ENCODE assay signal across 8 cellular contexts in the genomic region with DNA sequence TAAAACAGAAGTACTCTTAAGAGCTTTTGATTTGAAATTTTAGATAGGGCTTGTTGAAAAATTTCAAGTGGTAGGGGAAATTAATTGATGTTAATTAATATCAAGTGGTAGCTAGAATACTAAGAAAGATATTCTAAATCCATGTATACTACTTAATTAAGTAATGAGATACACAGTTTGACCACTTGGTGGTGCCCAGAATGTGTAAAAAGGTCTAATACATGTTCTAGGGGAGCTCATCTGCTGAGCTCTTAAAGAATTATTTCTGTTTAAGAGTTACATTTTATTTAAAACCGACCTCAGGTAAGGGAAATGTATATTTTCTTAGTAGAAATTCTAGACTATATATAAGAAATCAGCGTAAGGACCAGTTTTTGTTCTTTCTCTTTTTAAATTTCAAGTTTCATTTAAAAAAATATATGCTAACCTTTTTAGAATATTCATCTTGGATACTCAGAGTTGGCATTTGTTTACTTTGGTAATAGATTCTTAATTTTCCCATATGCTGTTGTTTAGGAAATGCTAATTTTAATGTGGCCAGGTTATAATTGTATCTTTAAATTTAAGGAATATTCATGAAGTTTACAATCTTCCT.
DNase-seq lines count a peak whose midpoint lies in the region; ATAC-seq, FAIRE-seq and TF ChIP-seq lines count a peak whose summit lies in the region.

No MANE protein-coding gene starts in this region.

- no peak overlapping the region for H3K4me3 ChIP-seq in A549
- no peak overlapping the region for H3K4me3 ChIP-seq in HCT116 (replicated peaks in 1 of 2; ENCODE audit: low read depth in 1 of 2, low read length in 2 of 2)
- H3K4me3 ChIP-seq in body of pancreas, result no peak overlapping the region
- no peak overlapping the region for H3K4me3 ChIP-seq in HepG2 (replicated peaks in 1 of 3; ENCODE audit: insufficient read depth in 1 of 3, low read depth in 2 of 3, low read length in 3 of 3)

- no peaks in the 10 kb centered on the region for H3K9me2 ChIP-seq in HCT116 (ENCODE audit: insufficient read depth)

- CTCF ChIA-PET in A549 (lab: Yijun Ruan, JAX) (interaction anchor here (0.6 to 2.6 kb wide), 18 partner anchors 14 to 245 kb away, joined by 3 to 18 read pairs (median 4); partner anchors contain the start of gene LIX1), HCT116 (lab: Charles Lee) (interaction anchor here (0.6 to 2.2 kb wide), 25 partner anchors 9 to 383 kb away, joined by 3 to 35 read pairs (median 4); partner anchors contain the start of genes LIX1 and LNPEP), HepG2 (lab: Yijun Ruan, JAX; ENCODE audit: low intra/inter-chr PET ratio, low total read pairs) (interaction anchor here (1.9 kb wide), 1 partner anchor 165 kb away, joined by 24 read pairs; no protein-coding TSS in a partner anchor)

- peak; percentile 8 to 64 for DNase-seq in A549 (ENCODE audit: low read depth in 1 of 2, low spot score in 1 of 2)
- DNase-seq in D721Med (ENCODE audit: insufficient read length, low spot score), result no peak
- peak; percentile 32 for DNase-seq in HCT116 (ENCODE audit: low read depth, low spot score)
- DNase-seq in NCI-H226, result peak; percentile 10
- DNase-seq in body of pancreas, result peak in 2 of 4 donors; percentile 13 to 20
- DNase-seq in HepG2 (ENCODE audit: low spot score), result peak; percentile 41
- no peak for DNase-seq in NCI-H524 treated with DMSO at 0.1 percent for 48 hours (lab: John Stamatoyannopoulos, UW)

- TF ChIP-seq RAD21 in A549 (conservative IDR thresholded peaks at IDR 0.05 in 1 of 2, IDR thresholded peaks at IDR 0.05 in 1 of 2) (peak; percentile 50 to 56), HCT116 (IDR thresholded peaks at IDR 0.05; ENCODE audit: low read depth) (peak; percentile 49), HepG2 (CRISPR knock-in tag; IDR thresholded peaks at IDR 0.05) (no peak)

- H3K27me3 ChIP-seq in HCT116 (ENCODE audit: insufficient read depth, low read length) (no peaks in the 10 kb centered on the region), body of pancreas (no peaks in the 10 kb centered on the region), HepG2 (ENCODE audit: control insufficient read depth in 1 of 2, insufficient read depth in 2 of 2, low read length in 2 of 2) (no peaks in the 10 kb centered on the region)

- peak; percentile 70 to 87; a peak in 4 of 6 replicates for ATAC-seq in A549
- peak; percentile 82 for ATAC-seq in HCT116
- ATAC-seq in body of pancreas, result no peak
- peak; percentile 77 for ATAC-seq in HepG2
- no peak for ATAC-seq in HG03432 (IDR thresholded peaks at IDR 0.05; ENCODE audit: unreplicated experiment)

- H4K20me1 ChIP-seq in HCT116 (ENCODE audit: insufficient read depth) (no peaks in the 10 kb centered on the region), HepG2 (ENCODE audit: insufficient read depth, low read length) (no peaks in the 10 kb centered on the region)

- TF ChIP-seq EP300 in A549 (IDR thresholded peaks at IDR 0.05) (no peak), HepG2 (IDR thresholded peaks at IDR 0.05; ENCODE audit: low read depth in 2 of 2, low read length in 2 of 2) (no peak), HepG2 (CRISPR knock-in tag; IDR thresholded peaks at IDR 0.05; ENCODE audit: borderline replicate concordance) (no peak)

- no peaks in the 10 kb centered on the region for H3K9me3 ChIP-seq in A549
- H3K9me3 ChIP-seq in HCT116 (ENCODE audit: control insufficient read depth in 1 of 2, insufficient read depth in 1 of 2, low read depth in 1 of 2, low read length in 2 of 2), result no peaks in the 10 kb centered on the region
- no peaks in the 10 kb centered on the region for H3K9me3 ChIP-seq in body of pancreas
- no peaks in the 10 kb centered on the region for H3K9me3 ChIP-seq in HepG2 (ENCODE audit: low read length)

- no peak overlapping the region for H2AFZ ChIP-seq in HCT116 (ENCODE audit: low read depth, low read length, poor library complexity, severe bottlenecking)
- no peak overlapping the region for H2AFZ ChIP-seq in HepG2 (ENCODE audit: low read length)

- BruUV-seq in HCT116 (replicated peaks; lab: Mats Ljungman, UMichigan), result no TSS peak
- no TSS peak for BruUV-seq in HepG2 (replicated peaks; lab: Mats Ljungman, UMichigan)

- POLR2A ChIA-PET in A549 (lab: Yijun Ruan, JAX) (interaction anchor here (1.0 to 1.1 kb wide), 2 partner anchors 61 to 145 kb away, joined by 3 to 4 read pairs; partner anchors contain the start of genes LIX1 and LNPEP), HCT116 (lab: Charles Lee) (interaction anchor here (0.9 kb wide), 1 partner anchor 9 kb away, joined by 3 read pairs; no protein-coding TSS in a partner anchor), HepG2 (lab: Yijun Ruan, JAX) (no interaction called here)

- H3K4me2 ChIP-seq in A549 (no peak overlapping the region), HCT116 (ENCODE audit: low read length) (no peak overlapping the region), HepG2 (ENCODE audit: low read depth, low read length) (no peak overlapping the region)

- H3K36me3 ChIP-seq in HCT116 (ENCODE audit: control insufficient read depth in 1 of 2, insufficient read depth in 2 of 2, low read length in 2 of 2) (no peaks in the 10 kb centered on the region; a peak in 1 of 4 replicates), body of pancreas (replicated peaks in 1 of 2; ENCODE audit: insufficient read depth in 1 of 2, low read depth in 2 of 2) (peaks cover 0 to 2% of the 10 kb centered on the region in 2 donors), HepG2 (replicated peaks in 1 of 2; ENCODE audit: control insufficient read depth in 1 of 2, insufficient read depth in 2 of 2, low read length in 2 of 2) (peaks cover 2 to 18% of the 10 kb centered on the region in 2 experiments; a peak in 4 of 5 replicates)

- H3K4me1 ChIP-seq in A549 (no peaks in the 10 kb centered on the region), HCT116 (ENCODE audit: control insufficient read depth in 1 of 2, insufficient read depth in 2 of 2, low read length in 2 of 2) (no peaks in the 10 kb centered on the region), body of pancreas (no peaks in the 10 kb centered on the region), HepG2 (ENCODE audit: insufficient read depth, low read length) (peaks cover 10% of the 10 kb centered on the region)

- WGBS in A549 (ENCODE audit: missing lambda C conversion rate), result 48% methylated on average over 2 of the region's 2 CpGs
- WGBS in body of pancreas, 2 donors, result 58 to 61% methylated on average over 2 of the region's 2 CpGs
- 48% methylated on average over 2 of the region's 2 CpGs for WGBS in HepG2 (ENCODE audit: low lambda C conversion rate)

- H3K79me2 ChIP-seq in HCT116 (ENCODE audit: insufficient read depth, low read length) (no peaks in the 10 kb centered on the region), HepG2 (ENCODE audit: insufficient read depth, low read length) (no peaks in the 10 kb centered on the region)

- TF ChIP-seq POLR2A in A549 (IDR thresholded peaks at IDR 0.05; ENCODE audit: low read length), result no peak
- no peak for TF ChIP-seq POLR2A in HCT116 (IDR thresholded peaks at IDR 0.05; ENCODE audit: borderline replicate concordance, extremely low read depth, insufficient read depth, insufficient read length)
- no peak for TF ChIP-seq POLR2A in body of pancreas (IDR thresholded peaks at IDR 0.05)
- no peak for TF ChIP-seq POLR2A in HepG2 (IDR thresholded peaks at IDR 0.05; ENCODE audit: insufficient read depth in 1 of 2, low read depth in 2 of 2, low read length in 2 of 2)

- in situ Hi-C loops in HepG2 (cut with HindIII; ENCODE audit: extremely low pct_ligation_motif_present, low pct_unique_long_range_greater_than_20kb), result no loop called here

- FAIRE-seq in A549 (lab: Jason Lieb, UNC) (no peak), D721Med (lab: Jason Lieb, UNC) (no peak), HepG2 (lab: Jason Lieb, UNC) (no peak)

- intact Hi-C loops in HCT116 (cut with micrococcal nuclease), result loop anchor here (5.0 kb wide), 3 partner anchors 145 to 1830 kb away; partner anchors contain the start of gene LIX1
- intact Hi-C loops in body of pancreas (cut with DNase I), result no loop called here
- intact Hi-C loops in HepG2 (cut with micrococcal nuclease; ENCODE audit: unreplicated experiment), result loop anchor here (1.0 to 5.0 kb wide), 4 partner anchors 60 to 165 kb away; partner anchors contain the start of genes LIX1 and LNPEP

- RAD21 ChIA-PET in HCT116 (lab: Charles Lee; ENCODE audit: low non-redundant PET in 1 of 2, low total read pairs in 2 of 2, uncharacterized antibody in 2 of 2, unreplicated experiment in 2 of 2), result interaction anchor here (0.9 to 1.6 kb wide), 6 partner anchors 128 to 164 kb away, joined by 3 to 5 read pairs (median 4); partner anchors contain the start of gene LIX1 (in 1 of the 2)

- H3K27ac ChIP-seq in A549 (no peak overlapping the region), HCT116 (ENCODE audit: low read depth, low read length) (no peak overlapping the region), body of pancreas (no peak overlapping the region), HepG2 (ENCODE audit: extremely low read length, insufficient read depth, low read length) (no peak overlapping the region)

- H3K9ac ChIP-seq in HCT116 (ENCODE audit: low read length) (no peak overlapping the region), HepG2 (ENCODE audit: insufficient read depth, low read depth, low read length) (no peak overlapping the region)

- TF ChIP-seq CTCF in A549 (IDR thresholded peaks at IDR 0.05) (peak; percentile 58), D721Med (IDR thresholded peaks at IDR 0.05; ENCODE audit: insufficient read depth, missing control alignments) (peak; percentile 55), HCT116 (IDR thresholded peaks at IDR 0.05 in 2 of 3, conservative IDR thresholded peaks at IDR 0.05 in 1 of 3; ENCODE audit: borderline replicate concordance in 1 of 3, insufficient read depth in 1 of 3, low read depth in 2 of 3, low read length in 2 of 3) (peak; percentile 27 to 54 (median 39); a peak in 5 of 6 replicates), body of pancreas (IDR thresholded peaks at IDR 0.05) (peak in 5 of 7 experiments; percentile 22 to 44 (median 33)), HepG2 (CRISPR knock-in tag; IDR thresholded peaks at IDR 0.05) (peak; percentile 40; the same call in 1 of the 2 replicates)

TF ChIP-seq in A549, 52 proteins besides CTCF, POLR2A, EP300 and RAD21:
- TF ChIP-seq CBX8 (IDR thresholded peaks at IDR 0.05) (no peak), PHF8 (IDR thresholded peaks at IDR 0.05; ENCODE audit: borderline replicate concordance, low read depth) (no peak), HOXB5 (CRISPR knock-in tag; IDR thresholded peaks at IDR 0.05) (no peak), SMC3 (IDR thresholded peaks at IDR 0.05) (peak; percentile 54)

TF ChIP-seq in HCT116, 20 proteins besides CTCF, POLR2A, EP300 and RAD21 (continues in another document):
- no peak for TF ChIP-seq ZNF274 (IDR thresholded peaks at IDR 0.05; ENCODE audit: low read depth, low read length)
- TF ChIP-seq ELF1 (IDR thresholded peaks at IDR 0.05; ENCODE audit: borderline replicate concordance, low read depth), result no peak
- TF ChIP-seq TCF7L2 (IDR thresholded peaks at IDR 0.05; ENCODE audit: borderline replicate concordance, extremely low read depth, insufficient read depth, insufficient read length), result no peak

TF ChIP-seq in HepG2, 621 proteins besides CTCF, POLR2A, EP300 and RAD21:
- TF ChIP-seq ZSCAN30 (CRISPR knock-in tag; IDR thresholded peaks at IDR 0.05), result no peak
- TF ChIP-seq CHD4 (IDR thresholded peaks at IDR 0.05; ENCODE audit: borderline replicate concordance, low read length), result no peak
- TF ChIP-seq STAG1 (CRISPR knock-in tag; IDR thresholded peaks at IDR 0.05), result peak; percentile 47

Comparison
In these comparisons a context has a peak if more than half of its experiments do, and no peak if none do; other contexts are left out.
1. ATAC-seq: peak in A549 (2 of 2), HCT116 (single experiment) and HepG2 (single experiment); none in body of pancreas (single experiment) and HG03432 (single experiment).
2. DNase-seq: peak in A549 (2 of 2), HCT116 (single experiment), NCI-H226 (single experiment) and HepG2 (single experiment); none in D721Med (single experiment) and NCI-H524 treated with DMSO at 0.1 percent for 48 hours (single experiment).
3. Of the 38 proteins assayed by ChIP-seq in both HepG2 and A549: peak only in HepG2: none; only in A549: RAD21 and SMC3; in both: CTCF; in neither: 35.
4. Peak in every context shown above with its lines, with median percentiles within 50 percentile points of each other: CTCF ChIP-seq.